In genomic region chr10:63515002-63515763, GRCh38 we compare ENCODE assay signal across 1 cellular context.
TF ChIP-seq lines count a peak whose summit lies in the region.

No MANE protein-coding gene starts in this region.

TF ChIP-seq in WTC11, 78 proteins besides CTCF, POLR2A, EP300 and RAD21 (continued from another document):
- no peak for TF ChIP-seq ZNF532 (CRISPR knock-in tag; IDR thresholded peaks at IDR 0.05; ENCODE audit: borderline replicate concordance)
- no peak for TF ChIP-seq AFF4 (CRISPR knock-in tag; IDR thresholded peaks at IDR 0.05; ENCODE audit: borderline replicate concordance)
- TF ChIP-seq GABPB1 (CRISPR knock-in tag; IDR thresholded peaks at IDR 0.05): no peak
- no peak for TF ChIP-seq JAZF1 (CRISPR knock-in tag; IDR thresholded peaks at IDR 0.05)
- TF ChIP-seq USF1 (CRISPR knock-in tag; IDR thresholded peaks at IDR 0.05): no peak
- no peak for TF ChIP-seq PREB (CRISPR knock-in tag; IDR thresholded peaks at IDR 0.05; ENCODE audit: borderline replicate concordance)
- no peak for TF ChIP-seq E2F1 (CRISPR knock-in tag; IDR thresholded peaks at IDR 0.05)
- TF ChIP-seq MLX (CRISPR knock-in tag; IDR thresholded peaks at IDR 0.05): no peak
- no peak for TF ChIP-seq MYBL2 (CRISPR knock-in tag; IDR thresholded peaks at IDR 0.05)
- TF ChIP-seq ATF2 (CRISPR knock-in tag; IDR thresholded peaks at IDR 0.05; ENCODE audit: borderline replicate concordance, low read depth): no peak
- no peak for TF ChIP-seq FOXJ3 (CRISPR knock-in tag; IDR thresholded peaks at IDR 0.05; ENCODE audit: borderline replicate concordance)
